In genomic region chr21:36156339-36156814, GRCh38 we compare ENCODE assay signal across 8 cellular contexts. TPM values are rescaled to one million over a fixed set of nuclear protein-coding genes. Genes with fewer than 3 reads are reported as not detected.
A peak's percentile ranks its signal among the peaks of the same experiment; 100 is the strongest.
DNase-seq lines count a peak whose midpoint lies in the region; ATAC-seq and TF ChIP-seq lines count a peak whose summit lies in the region.

No MANE protein-coding gene starts in this region.

- no peak for TF ChIP-seq CTCF in PC-9 (conservative IDR thresholded peaks at IDR 0.05)

- no peak overlapping the region for H3K9ac ChIP-seq in muscle layer of colon (ENCODE audit: low read length)

- peak overlapping the region; percentile 63; the same call in 1 of the 2 replicates for H3K27ac ChIP-seq in PC-9
- H3K27ac ChIP-seq in muscle layer of colon (ENCODE audit: low read depth, low read length), result peak overlapping the region; percentile 64

- H3K4me2 ChIP-seq in PC-9, result peak overlapping the region; percentile 82

- H3K9me2 ChIP-seq in PC-9 (ENCODE audit: insufficient read depth), result no peaks in the 10 kb centered on the region

- H2AFZ ChIP-seq in PC-9, result peak overlapping the region; percentile 92; the same call in 1 of the 2 replicates

- H3K36me3 ChIP-seq in PC-9 (ENCODE audit: low read depth) (no peaks in the 10 kb centered on the region), muscle layer of colon (ENCODE audit: insufficient read depth, low read length) (no peaks in the 10 kb centered on the region)

- H3K9me3 Mint-ChIP-seq in activated T-cell treated with anti-CD3 and anti-CD28 coated beads, Interleukin-2, amount 50 U/mL, for 4 hours, result no peaks in the 10 kb centered on the region

- peak overlapping the region; percentile 84 for H3K4me3 Mint-ChIP-seq in activated T-cell treated with anti-CD3 and anti-CD28 coated beads, Interleukin-2, amount 50 U/mL, for 4 hours

- H3K36me3 Mint-ChIP-seq in activated T-cell treated with anti-CD3 and anti-CD28 coated beads, Interleukin-2, amount 50 U/mL, for 4 hours (ENCODE audit: insufficient read depth), result peaks cover 5% of the 10 kb centered on the region

- peaks cover 26% of the 10 kb centered on the region for H3K4me1 Mint-ChIP-seq in activated T-cell treated with anti-CD3 and anti-CD28 coated beads, Interleukin-2, amount 50 U/mL, for 4 hours (ENCODE audit: low read depth)

- H3K27me3 Mint-ChIP-seq in activated T-cell treated with anti-CD3 and anti-CD28 coated beads, Interleukin-2, amount 50 U/mL, for 4 hours (ENCODE audit: low read depth), result no peaks in the 10 kb centered on the region

- H3K4me3 ChIP-seq in PC-9, result peak overlapping the region; percentile 69
- H3K4me3 ChIP-seq in muscle layer of colon (ENCODE audit: low read depth in 1 of 2, low read length in 2 of 2), result peak overlapping the region; percentile 65 to 67

- H3K79me2 ChIP-seq in PC-9 (ENCODE audit: low read depth), result no peaks in the 10 kb centered on the region; the same call in 1 of the 2 replicates

- CTCF ChIA-PET in PC-9 (lab: Charles Lee), result interaction anchor here (0.6 kb wide), 1 partner anchor 238 kb away, joined by 6 read pairs; no protein-coding TSS in a partner anchor

- H3F3A ChIP-seq in PC-9 (ENCODE audit: insufficient read depth, low read depth), result no peaks in the 10 kb centered on the region; the same call in 1 of the 2 replicates

- BruUV-seq in PC-9 (replicated peaks; lab: Mats Ljungman, UMichigan), result no TSS peak

- H3K27me3 ChIP-seq in PC-9 (ENCODE audit: insufficient read depth, low read depth), result no peaks in the 10 kb centered on the region
- H3K27me3 ChIP-seq in muscle layer of colon (ENCODE audit: control insufficient read depth in 1 of 2, insufficient read depth in 2 of 2, low read length in 2 of 2), result no peaks in the 10 kb centered on the region

- DNase-seq in DMS153 treated with DMSO at 0.1 percent for 48 hours (lab: John Stamatoyannopoulos, UW; ENCODE audit: unreplicated experiment) (peak; percentile 95), KG1 (lab: John Stamatoyannopoulos, UW) (peak; percentile 99), PC-9 (peak; percentile 83 to 97)
- peak; percentile 100 for DNase-seq in activated T-cell treated with anti-CD3 and anti-CD28 coated beads, Interleukin-2, amount 50 U/mL, for 4 hours
- peak; percentile 100 for DNase-seq in stimulated activated CD8-positive, alpha-beta memory T cell treated with anti-CD3 and anti-CD28 coated beads, Interleukin-4, amount 100 ng/mL, for 48 hours

- H3K9me3 ChIP-seq in PC-9 (ENCODE audit: insufficient read depth, low read depth) (no peaks in the 10 kb centered on the region), muscle layer of colon (ENCODE audit: low read length) (no peaks in the 10 kb centered on the region)

- no peaks in the 10 kb centered on the region for H4K20me1 ChIP-seq in PC-9 (ENCODE audit: insufficient read depth)

- intact Hi-C loops in PC-9 (cut with micrococcal nuclease; ENCODE audit: unreplicated experiment), result loop anchor here (1.0 kb wide), 2 partner anchors 32 to 164 kb away; partner anchors contain the start of gene MORC3

- POLR2A ChIA-PET in PC-9 (lab: Charles Lee; ENCODE audit: unreplicated experiment), result interaction anchor here (0.6 to 1.0 kb wide), 3 partner anchors 21 to 163 kb away, joined by 5 to 6 read pairs (median 6); partner anchors contain the start of gene MORC3

- ATAC-seq in GM21786 (IDR thresholded peaks at IDR 0.05; ENCODE audit: unreplicated experiment) (peak; percentile 91), esophagus mucosa (peak; percentile 95)
- peak; percentile 86 to 90 for ATAC-seq in activated T-cell treated with anti-CD3 and anti-CD28 coated beads, Interleukin-2, amount 50 U/mL, for 4 hours

- peaks cover 15% of the 10 kb centered on the region for H3K4me1 ChIP-seq in PC-9 (replicated peaks; ENCODE audit: insufficient read depth)
- peaks cover 5% of the 10 kb centered on the region for H3K4me1 ChIP-seq in muscle layer of colon (ENCODE audit: insufficient read depth, low read length)

RNA-seq across cellular contexts. Expression of gene DOP1B, which starts 0.2 kb away (rescaled TPM):
- total RNA-seq in PC-9 (2021), result 14.7 and 15.1 TPM in 2 replicates
- total RNA-seq in activated T-cell treated with anti-CD3 and anti-CD28 coated beads, Interleukin-2, amount 50 U/mL, for 4 hours, result 10 to 100 TPM in 1 of 3 donors, 1 to 10 TPM in 2; 8.1 to 10.8 (median 9.6) TPM
- total RNA-seq in esophagus mucosa, result 23.8 TPM

RNA-seq across cellular contexts. Expression of gene CBR3, which starts 21.5 kb away (rescaled TPM):
- total RNA-seq in PC-9 (2021) (20.1 and 23.6 TPM in 2 replicates), esophagus mucosa (33.7 TPM)
- total RNA-seq in activated T-cell treated with anti-CD3 and anti-CD28 coated beads, Interleukin-2, amount 50 U/mL, for 4 hours, result 1 to 10 TPM; 3.6 to 7.6 (median 6.7) TPM

Comparison
In these comparisons a context has a peak if more than half of its experiments do, and no peak if none do; other contexts are left out.
1. Peak in every context shown above with its lines: DNase-seq, ATAC-seq, H3K4me3 ChIP-seq and H3K27ac ChIP-seq.